ENCODE assay signal across 12 cellular contexts in genomic region chr1:153550827-153551512, GRCh38. TPM values are rescaled to one million over a fixed set of nuclear protein-coding genes. Genes with fewer than 3 reads are reported as not detected.
DNase-seq lines count a peak whose midpoint lies in the region; ATAC-seq, FAIRE-seq and TF ChIP-seq lines count a peak whose summit lies in the region.
"Had no signal": no experiment of that assay in that cellular context is flagged by ENCODE, and none has a peak within 500 bp of the region (broad histone marks: within the 10 kb centered on the region; RNA-seq: fewer than 3 reads in every experiment).

No MANE protein-coding gene starts in this region.

- no peak for FAIRE-seq in kidney (lab: Jason Lieb, UNC)

- H3K9me3 ChIP-seq in kidney (ENCODE audit: control insufficient read depth in 1 of 2, low read length in 2 of 2) (no peaks in the 10 kb centered on the region), suprapubic skin (no peaks in the 10 kb centered on the region)

- TF ChIP-seq CTCF in kidney (IDR thresholded peaks at IDR 0.05; ENCODE audit: borderline replicate concordance, extremely low read depth, insufficient read depth): no peak
- no peak for TF ChIP-seq CTCF in suprapubic skin (IDR thresholded peaks at IDR 0.05)

- H3K9ac ChIP-seq in kidney (ENCODE audit: low read length in 2 of 2): no peak overlapping the region

- 56% methylated on average over 10 of the region's 10 CpGs for WGBS in suprapubic skin

- H3K27me3 ChIP-seq in suprapubic skin: no peaks in the 10 kb centered on the region

- no peak for TF ChIP-seq POLR2A in suprapubic skin (IDR thresholded peaks at IDR 0.05)

- peaks cover 14 to 41% of the 10 kb centered on the region in 2 donors for H3K4me1 ChIP-seq in kidney (ENCODE audit: control insufficient read depth in 1 of 2, insufficient read depth in 1 of 2, low read depth in 1 of 2, low read length in 2 of 2)
- H3K4me1 ChIP-seq in suprapubic skin: peaks cover 87% of the 10 kb centered on the region

- intact Hi-C loops in kidney (cut with DNase I): no loop called here

- H3K27ac ChIP-seq in kidney (ENCODE audit: low read depth in 2 of 2, low read length in 2 of 2) (no peak overlapping the region), suprapubic skin (peak overlapping the region; percentile 91)
- H3K27ac ChIP-seq: PC-9 had no signal

- TF ChIP-seq EP300 in suprapubic skin (IDR thresholded peaks at IDR 0.05): no peak

- DNase-seq in Kasumi-1 (lab: John Stamatoyannopoulos, UW) (peak; percentile 84 to 87), SKM-1 treated with dmso at 0.1 percent for 144 hours (lab: John Stamatoyannopoulos, UW; ENCODE audit: unreplicated experiment) (peak; percentile 93), kidney (peak; percentile 59), suprapubic skin (ENCODE audit: low spot score in 2 of 2) (no peak)
- no peak for DNase-seq in activated effector memory CD4-positive, alpha-beta T cell treated with anti-CD3 and anti-CD28 coated beads, Interleukin-2, amount 50 U/mL, for 16 hours
- DNase-seq: activated CD8-positive, alpha-beta memory T cell treated with anti-CD3 and anti-CD28 coated beads for 24 hours; PC-9; stimulated activated CD4-positive, alpha-beta T cell treated with anti-CD3 and anti-CD28 coated beads, Interleukin-4, amount 100 ng/mL, for 4 hours; T-helper 2 cell had no signal

- ATAC-seq in GM18907 (IDR thresholded peaks at IDR 0.05; ENCODE audit: unreplicated experiment) (no peak), HG03108 (IDR thresholded peaks at IDR 0.05; ENCODE audit: unreplicated experiment) (no peak)

- no peaks in the 10 kb centered on the region for H3K36me3 ChIP-seq in kidney (ENCODE audit: control insufficient read depth in 1 of 2, insufficient read depth in 2 of 2, low read length in 2 of 2)
- no peaks in the 10 kb centered on the region for H3K36me3 ChIP-seq in suprapubic skin

- H3K4me3 ChIP-seq in kidney (ENCODE audit: low read length in 2 of 2) (no peak overlapping the region), suprapubic skin (no peak overlapping the region)
- H3K4me3 ChIP-seq: PC-9 had no signal

RNA-seq across cellular contexts. Expression of gene S100A3, which starts 1.9 kb away (rescaled TPM):
- 8.4 TPM for total RNA-seq in kidney
- polyA plus RNA-seq in kidney (ENCODE audit: insufficient read depth, low read depth, low replicate concordance): 2.5 TPM
- 100 to 1,000 TPM in 1 of 4 donors, 10 to 100 TPM in 2, not detected in 1; 42.6 to 342 (median 88.0) TPM for total RNA-seq in suprapubic skin
- total RNA-seq: mucosa of gallbladder had no signal

RNA-seq across cellular contexts. Expression of gene S100A4, which starts 5.4 kb away (rescaled TPM):
- total RNA-seq in kidney (141 TPM), suprapubic skin (100 to 1,000 TPM in 3 of 4 donors, 10 to 100 TPM in 1; 89.3 to 229 (median 175) TPM)
- 204 TPM for polyA plus RNA-seq in kidney (ENCODE audit: insufficient read depth, low read depth, low replicate concordance)

RNA-seq across cellular contexts. Expression of gene S100A5, which starts 10.2 kb away (rescaled TPM):
- 0.91 TPM for total RNA-seq in kidney
- polyA plus RNA-seq in kidney (ENCODE audit: insufficient read depth, low read depth, low replicate concordance): 1.9 TPM
- total RNA-seq in suprapubic skin: not detected
- total RNA-seq: mucosa of gallbladder had no signal

RNA-seq across cellular contexts. Expression of gene S100A2, which starts 14.7 kb away (rescaled TPM):
- total RNA-seq in kidney: 152 TPM
- 416 TPM for polyA plus RNA-seq in kidney (ENCODE audit: insufficient read depth, low read depth, low replicate concordance)
- total RNA-seq in suprapubic skin: 100 to 1,000 TPM; 127 to 519 (median 267) TPM

RNA-seq across cellular contexts. Expression of gene S100A6, which starts 15.2 kb away (rescaled TPM):
- 1,542 TPM for total RNA-seq in kidney
- 1,580 TPM for polyA plus RNA-seq in kidney (ENCODE audit: insufficient read depth, low read depth, low replicate concordance)
- 100 to 1,000 TPM; 135 to 264 (median 241) TPM for total RNA-seq in suprapubic skin

Comparison
In these comparisons a context has a peak if more than half of its experiments do, and no peak if none do; other contexts are left out.
1. DNase-seq: peak in Kasumi-1 (2 of 2), SKM-1 treated with dmso at 0.1 percent for 144 hours (single experiment) and kidney (single experiment); none in suprapubic skin (0 of 2) and activated effector memory CD4-positive, alpha-beta T cell treated with anti-CD3 and anti-CD28 coated beads, Interleukin-2, amount 50 U/mL, for 16 hours (single experiment).